In the genomic region with DNA sequence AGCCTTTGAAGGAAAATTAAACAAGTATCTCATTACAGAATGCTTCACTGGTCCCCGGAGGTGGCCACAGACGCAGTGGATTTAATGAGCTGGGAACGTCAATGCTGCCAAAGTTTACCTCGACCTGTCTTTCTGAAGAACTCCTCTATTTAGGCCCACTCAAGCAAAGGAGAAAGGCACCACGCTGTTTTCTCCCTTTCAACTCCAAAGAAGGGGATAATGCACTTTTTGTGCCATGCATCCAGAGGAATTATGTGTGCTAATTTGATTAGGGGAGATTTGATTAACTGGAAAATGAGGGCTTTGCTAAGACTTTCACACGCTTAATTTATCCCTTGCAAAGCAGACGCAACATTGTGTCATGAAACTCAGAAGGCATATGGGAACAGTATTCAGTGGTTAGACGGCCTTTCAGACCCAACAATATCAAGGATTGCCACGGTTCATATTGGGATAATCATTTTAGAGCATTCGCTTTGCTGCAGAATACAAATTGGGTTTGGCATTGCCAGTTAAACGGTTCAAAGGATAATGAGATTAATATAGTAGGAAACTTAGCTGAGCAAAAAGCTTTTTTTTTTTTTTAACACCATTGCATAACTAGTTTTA, we compare ENCODE assay signal across 26 cellular contexts.
DNase-seq lines count a peak whose midpoint lies in the region; ATAC-seq and TF ChIP-seq lines count a peak whose summit lies in the region.
"Had no signal": no experiment of that assay in that cellular context is flagged by ENCODE, and none has a peak within 500 bp of the region (broad histone marks: within the 10 kb centered on the region; RNA-seq: fewer than 3 reads in every experiment).

No MANE protein-coding gene starts in this region.

- H3K14ac ChIP-seq in trophoblast cell (ENCODE audit: low read length), result no peak overlapping the region

- no peaks in the 10 kb centered on the region for H3K79me2 ChIP-seq in trophoblast cell (ENCODE audit: control insufficient read depth, insufficient read depth, low read length, poor library complexity)

- H3K27ac ChIP-seq in ectodermal cell (ENCODE audit: insufficient read depth, low read depth, low read length, poor library complexity, severe bottlenecking), result peak overlapping the region; percentile 74
- no peak overlapping the region for H3K27ac ChIP-seq in psoas muscle
- no peak overlapping the region for H3K27ac ChIP-seq in trophoblast cell (ENCODE audit: low read depth, low read length)
- H3K27ac ChIP-seq: breast epithelium, epithelial cell of prostate, PC-9, sigmoid colon, stomach had no signal

- H4K12ac ChIP-seq in trophoblast cell (ENCODE audit: low read depth, low read length), result no peak overlapping the region

- intact Hi-C loops in psoas muscle (cut with DNase I), result loop anchor here in 1 of 2 donors (5.0 kb wide), 1 partner anchor 119 kb away; no protein-coding TSS in a partner anchor

- H3K79me1 ChIP-seq in trophoblast cell (ENCODE audit: low read length), result peaks cover 11% of the 10 kb centered on the region

- no peak overlapping the region for H3K4me3 ChIP-seq in ectodermal cell (ENCODE audit: insufficient read depth, low read depth, low read length)
- no peak overlapping the region for H3K4me3 ChIP-seq in psoas muscle
- H3K4me3 ChIP-seq in trophoblast cell (ENCODE audit: low read depth, low read length), result no peak overlapping the region
- H3K4me3 ChIP-seq: breast epithelium, PC-9, sigmoid colon, stomach had no signal

- no peak overlapping the region for H3K18ac ChIP-seq in trophoblast cell (ENCODE audit: low read length)

- no peaks in the 10 kb centered on the region for H3K9me3 ChIP-seq in ectodermal cell (ENCODE audit: control insufficient read depth, low read length)
- H3K9me3 ChIP-seq in psoas muscle, result no peaks in the 10 kb centered on the region
- H3K9me3 ChIP-seq in trophoblast cell (ENCODE audit: insufficient read depth, low read depth, low read length), result no peaks in the 10 kb centered on the region
- H3K9me3 ChIP-seq: breast epithelium, sigmoid colon, stomach had no signal

- H3K36me3 ChIP-seq in ectodermal cell (ENCODE audit: control insufficient read depth, insufficient read depth, low read length) (no peaks in the 10 kb centered on the region), psoas muscle (ENCODE audit: insufficient read depth in 1 of 2, low read depth in 1 of 2) (no peaks in the 10 kb centered on the region), trophoblast cell (ENCODE audit: control insufficient read depth in 1 of 2, insufficient read depth in 2 of 2, low read length in 2 of 2) (no peaks in the 10 kb centered on the region)
- H3K36me3 ChIP-seq: breast epithelium, sigmoid colon, stomach had no signal

- no peak overlapping the region for H3K4me2 ChIP-seq in trophoblast cell (ENCODE audit: low read length)
- H3K4me2 ChIP-seq: PC-9 had no signal

- H3K9ac ChIP-seq in trophoblast cell (ENCODE audit: low read length), result no peak overlapping the region

- WGBS in ectodermal cell, 2 experiments, result 36 to 40% methylated on average over 11 of the region's 11 CpGs
- WGBS in psoas muscle, 3 donors, result 76 to 86% (median 77%) methylated on average over 11 of the region's 11 CpGs
- no CpG with 5 or more reads among the region's 11 CpGs for WGBS in trophoblast cell (ENCODE audit: extremely low coverage, insufficient coverage, insufficient read length)

- no peak for TF ChIP-seq CTCF in psoas muscle (IDR thresholded peaks at IDR 0.05)

- H2AK5ac ChIP-seq in trophoblast cell (ENCODE audit: low read length), result no peak overlapping the region

- no peak overlapping the region for H2BK12ac ChIP-seq in trophoblast cell (ENCODE audit: low read length)

- H3K4me1 ChIP-seq in ectodermal cell (ENCODE audit: control insufficient read depth, insufficient read depth, low read length) (peaks cover 38% of the 10 kb centered on the region), psoas muscle (peaks cover 18% of the 10 kb centered on the region), trophoblast cell (ENCODE audit: control insufficient read depth in 1 of 2, insufficient read depth in 2 of 2, low read length in 2 of 2) (peaks cover 14 to 20% of the 10 kb centered on the region in 2 experiments)
- H3K4me1 ChIP-seq: breast epithelium, sigmoid colon had no signal

- DNase-seq in NCI-H2171 treated with DMSO at 0.1 percent for 48 hours (lab: John Stamatoyannopoulos, UW), result peak; percentile 60
- no peak for DNase-seq in NCI-H2171 (lab: John Stamatoyannopoulos, UW)
- peak; percentile 94 for DNase-seq in NCI-H82 (lab: John Stamatoyannopoulos, UW)
- DNase-seq in retina, result peak; percentile 89
- no peak for DNase-seq in psoas muscle
- no peak for DNase-seq in Kasumi-1 (lab: John Stamatoyannopoulos, UW)
- DNase-seq in trophoblast cell, result no peak
- DNase-seq: activated CD4-positive, alpha-beta memory T cell treated with anti-CD3 and anti-CD28 coated beads, Interleukin-2, amount 10 ng/mL, durations not matched to agents 7 days and 5 days; activated CD4-positive, CD25-positive, alpha-beta regulatory T cell treated with anti-CD3 and anti-CD28 coated beads, Interleukin-2, amount 50 U/mL, for 72 hours; activated CD8-positive, alpha-beta memory T cell treated with anti-CD3 and anti-CD28 coated beads, Interleukin-2, amount 50 U/mL, for 4 hours; activated naive CD4-positive, alpha-beta T cell; CD4-positive, CD25-positive, alpha-beta regulatory T cell; HFFc6; left cardiac atrium; NCI-H1048; NCI-H2029 treated with DMSO at 0.1 percent for 48 hours; PC-9; posterior cingulate gyrus; sigmoid colon; stimulated activated CD4-positive, alpha-beta T cell treated with anti-CD3 and anti-CD28 coated beads, Interleukin-12 subunit alpha, Interleukin-12 subunit beta, amount 100 ng/mL, for 4 hours; stimulated activated CD4-positive, alpha-beta T cell treated with anti-CD3 and anti-CD28 coated beads, Interleukin-4, amount 100 ng/mL, for 1 hour; stomach had no signal

- no peak overlapping the region for H4K8ac ChIP-seq in trophoblast cell (ENCODE audit: low read depth, low read length)

- no peak overlapping the region for H2BK120ac ChIP-seq in trophoblast cell (ENCODE audit: insufficient read depth, low read length, poor library complexity)

- no peak overlapping the region for H2AFZ ChIP-seq in trophoblast cell (ENCODE audit: insufficient read depth, low read length, poor library complexity)
- H2AFZ ChIP-seq: PC-9 had no signal

- ATAC-seq in psoas muscle, result no peak
- ATAC-seq: left cardiac atrium, Right ventricle myocardium inferior had no signal

- H3K27me3 ChIP-seq in ectodermal cell (ENCODE audit: control insufficient read depth, insufficient read depth, low read length, poor library complexity, severe bottlenecking), result peaks cover 37% of the 10 kb centered on the region
- H3K27me3 ChIP-seq in psoas muscle (ENCODE audit: insufficient read depth in 3 of 3, low read length in 2 of 3), result no peaks in the 10 kb centered on the region
- no peaks in the 10 kb centered on the region for H3K27me3 ChIP-seq in trophoblast cell (ENCODE audit: insufficient read depth, low read length)
- H3K27me3 ChIP-seq: breast epithelium, sigmoid colon, stomach had no signal

- no peak overlapping the region for H2BK5ac ChIP-seq in trophoblast cell (ENCODE audit: low read depth, low read length, poor library complexity)

- H3K23ac ChIP-seq in trophoblast cell (ENCODE audit: low read length), result no peak overlapping the region

- no peak overlapping the region for H4K91ac ChIP-seq in trophoblast cell (ENCODE audit: low read depth, low read length)

- H3K4ac ChIP-seq in trophoblast cell (ENCODE audit: low read depth, low read length), result no peak overlapping the region

Comparison
In these comparisons a context has a peak if more than half of its experiments do, and no peak if none do; other contexts are left out.
1. DNase-seq: peak in NCI-H2171 treated with DMSO at 0.1 percent for 48 hours (single experiment), NCI-H82 (single experiment) and retina (single experiment); none in NCI-H2171 (single experiment), psoas muscle (0 of 2), Kasumi-1 (0 of 2) and trophoblast cell (0 of 2).